Comparison of ENCODE assay signal across 8 cellular contexts in the genomic region with DNA sequence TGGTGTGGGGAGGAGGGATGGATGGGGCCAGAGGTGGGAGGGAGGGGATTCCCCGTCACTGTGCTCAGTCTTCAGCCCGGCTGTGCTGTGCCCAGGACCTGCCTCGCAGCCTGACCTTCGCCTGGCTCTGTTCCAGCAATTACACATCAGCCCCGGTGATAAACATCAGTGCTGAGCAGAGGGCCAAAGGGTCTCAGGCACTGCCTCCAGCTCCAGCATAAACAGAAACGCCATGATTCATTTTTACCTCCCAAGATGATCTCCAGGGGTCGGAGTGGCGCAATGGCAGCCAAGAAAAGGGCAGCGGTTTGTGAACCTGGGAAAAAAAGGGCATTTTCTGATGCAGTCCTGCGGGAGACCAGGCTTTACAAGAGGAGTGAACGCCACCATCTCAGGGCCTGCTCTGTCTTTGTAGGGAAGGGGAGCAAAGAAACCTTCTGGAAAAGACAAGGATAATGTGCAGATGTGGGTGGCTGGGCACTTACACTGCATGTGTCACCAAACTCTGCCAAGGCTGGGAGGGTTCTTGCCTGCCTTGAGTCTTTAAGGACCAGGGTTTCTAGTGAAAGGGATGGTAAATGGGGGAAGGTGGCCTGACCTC. TPM values are rescaled to one million over a fixed set of nuclear protein-coding genes. Genes with fewer than 3 reads are reported as not detected.
A peak's percentile ranks its signal among the peaks of the same experiment; 100 is the strongest.
DNase-seq lines count a peak whose midpoint lies in the region; ATAC-seq, FAIRE-seq and TF ChIP-seq lines count a peak whose summit lies in the region.

No MANE protein-coding gene starts in this region.

- H3K18ac ChIP-seq in H9 (ENCODE audit: insufficient read length, low read depth, low read length) = no peak overlapping the region

- H3K56ac ChIP-seq in H9 (ENCODE audit: insufficient read length, low read depth, low read length) = no peak overlapping the region

- H3K4me2 ChIP-seq in H9 (ENCODE audit: insufficient read depth, insufficient read length, low read length) = no peak overlapping the region

- ATAC-seq in HG03025 (IDR thresholded peaks at IDR 0.05; ENCODE audit: low FRiP score, unreplicated experiment) = no peak

- H3K36me3 Mint-ChIP-seq in H9 (ENCODE audit: insufficient read depth in 1 of 3, low read depth in 3 of 3) = no peaks in the 10 kb centered on the region
- H3K36me3 Mint-ChIP-seq in activated CD4-positive, alpha-beta memory T cell treated with anti-CD3 and anti-CD28 coated beads for 36 hours = no peaks in the 10 kb centered on the region

- no peak overlapping the region for H2BK20ac ChIP-seq in H9 (ENCODE audit: low read depth, low read length, poor library complexity, severe bottlenecking)

- CTCF ChIA-PET in activated CD4-positive, alpha-beta memory T cell treated with anti-CD3 and anti-CD28 coated beads for 36 hours (lab: Charles Lee) = interaction anchor here (1.4 kb wide), 1 partner anchor 21 kb away, joined by 6 read pairs; no protein-coding TSS in a partner anchor

- H3K79me1 ChIP-seq in H9 (ENCODE audit: insufficient read depth, low read depth, low read length, poor library complexity, severe bottlenecking) = no peaks in the 10 kb centered on the region

- no peak overlapping the region for H3K4ac ChIP-seq in H9 (ENCODE audit: low read depth, low read length)

- no peak overlapping the region for H2AK5ac ChIP-seq in H9 (ENCODE audit: insufficient read length, low read length)

- H3K27ac Mint-ChIP-seq in H9 = peak overlapping the region in 1 of 3 experiments; percentile 51; a peak in 1 of 7 replicates
- H3K27ac Mint-ChIP-seq in activated CD4-positive, alpha-beta memory T cell treated with anti-CD3 and anti-CD28 coated beads for 36 hours = no peak overlapping the region

- no peaks in the 10 kb centered on the region for H3K79me2 ChIP-seq in H9 (ENCODE audit: insufficient read depth, low read length)

- H3K27ac ChIP-seq in H9 (ENCODE audit: insufficient read length, low read depth, low read length) = no peak overlapping the region

- peak; percentile 16 for DNase-seq in DMS79 (lab: John Stamatoyannopoulos, UW)
- DNase-seq in NCI-H82 (lab: John Stamatoyannopoulos, UW) = peak; percentile 84
- peak; percentile 93 for DNase-seq in fibroblast of peridontal ligament (ENCODE audit: extremely low read depth)
- DNase-seq in posterior vena cava (ENCODE audit: low spot score) = peak; percentile 94
- no peak for DNase-seq in frontal cortex (ENCODE audit: low spot score in 2 of 2)
- no peak for DNase-seq in H9
- DNase-seq in activated CD4-positive, alpha-beta memory T cell treated with anti-CD3 and anti-CD28 coated beads for 36 hours = no peak

- H3K27me3 Mint-ChIP-seq in H9 (ENCODE audit: low read depth) = no peaks in the 10 kb centered on the region; the same call in none of the 2 replicates
- peaks cover 14% of the 10 kb centered on the region for H3K27me3 Mint-ChIP-seq in activated CD4-positive, alpha-beta memory T cell treated with anti-CD3 and anti-CD28 coated beads for 36 hours

- H4K91ac ChIP-seq in H9 (ENCODE audit: insufficient read length, low read depth, low read length) = no peak overlapping the region

- H3K4me1 ChIP-seq in H9 (ENCODE audit: insufficient read depth, low read length) = no peaks in the 10 kb centered on the region

- no peaks in the 10 kb centered on the region for H3K23me2 ChIP-seq in H9 (ENCODE audit: insufficient read length, low read depth, low read length, poor library complexity, severe bottlenecking)

- no peak overlapping the region for H2BK5ac ChIP-seq in H9 (ENCODE audit: insufficient read length, low read length)

- WGBS in H9 (ENCODE audit: extremely low coverage, insufficient read length, low lambda C conversion rate) = no CpG with 5 or more reads among the region's 11 CpGs

- FAIRE-seq in frontal cortex (lab: Jason Lieb, UNC) = no peak

- no peak overlapping the region for H3K4me3 Mint-ChIP-seq in H9
- H3K4me3 Mint-ChIP-seq in activated CD4-positive, alpha-beta memory T cell treated with anti-CD3 and anti-CD28 coated beads for 36 hours = no peak overlapping the region

- H4K8ac ChIP-seq in H9 (replicated peaks; ENCODE audit: insufficient read length, low read depth, low read length) = no peak overlapping the region

- no peak overlapping the region; the same call in 1 of the 2 replicates for H2BK15ac ChIP-seq in H9 (ENCODE audit: low read depth, low read length)

- no peak overlapping the region for H2BK120ac ChIP-seq in H9 (ENCODE audit: low read depth, low read length, poor library complexity, severe bottlenecking)

- POLR2A ChIA-PET in activated CD4-positive, alpha-beta memory T cell treated with anti-CD3 and anti-CD28 coated beads for 36 hours (lab: Charles Lee) = interaction anchor here (0.6 to 0.7 kb wide), 2 partner anchors 70 to 773 kb away, joined by 3 read pairs; no protein-coding TSS in a partner anchor

- no peak overlapping the region for H4K5ac ChIP-seq in H9 (ENCODE audit: insufficient read length, low read depth, low read length)

- no peak overlapping the region for H3T11ph ChIP-seq in H9 (ENCODE audit: low read length)

- H3K27me3 ChIP-seq in H9 (ENCODE audit: insufficient read depth, low read length) = no peaks in the 10 kb centered on the region

- H4K20me1 ChIP-seq in H9 (ENCODE audit: control insufficient read depth, insufficient read depth, insufficient read length) = no peaks in the 10 kb centered on the region

- no peaks in the 10 kb centered on the region for H3K9me3 Mint-ChIP-seq in H9
- no peaks in the 10 kb centered on the region for H3K9me3 Mint-ChIP-seq in activated CD4-positive, alpha-beta memory T cell treated with anti-CD3 and anti-CD28 coated beads for 36 hours

- intact Hi-C loops in posterior vena cava (cut with DNase I) = no loop called here
- intact Hi-C loops in activated CD4-positive, alpha-beta memory T cell treated with anti-CD3 and anti-CD28 coated beads for 36 hours (cut with micrococcal nuclease) = no loop called here

- peaks cover 7 to 10% of the 10 kb centered on the region in 2 experiments for H3K4me1 Mint-ChIP-seq in H9
- H3K4me1 Mint-ChIP-seq in activated CD4-positive, alpha-beta memory T cell treated with anti-CD3 and anti-CD28 coated beads for 36 hours (ENCODE audit: low read depth) = peaks cover 2% of the 10 kb centered on the region

- TF ChIP-seq CTCF in H9 (conservative IDR thresholded peaks at IDR 0.05) = no peak

- no peak overlapping the region for H3K9ac ChIP-seq in H9 (ENCODE audit: extremely low read depth, insufficient read length, low read length)

- H2AFZ ChIP-seq in H9 (ENCODE audit: low read length) = no peak overlapping the region

- no peaks in the 10 kb centered on the region for H3K9me3 ChIP-seq in H9 (ENCODE audit: control insufficient read depth, low read depth, low read length)

- H3K14ac ChIP-seq in H9 (ENCODE audit: insufficient read depth, low read length) = no peak overlapping the region; the same call in 1 of the 2 replicates

- H3K23ac ChIP-seq in H9 (ENCODE audit: insufficient read length, low read depth, low read length) = no peak overlapping the region

- H2BK12ac ChIP-seq in H9 (ENCODE audit: insufficient read length, low read depth, low read length) = no peak overlapping the region

RNA-seq across cellular contexts. Expression of a gene that starts 28.1 kb away (rescaled TPM):
- total RNA-seq in posterior vena cava (10 to 100 TPM; 33.7 to 44.4 TPM), frontal cortex (22.4 TPM), H9 (2021) (6.3 and 8.1 TPM in 2 replicates)
- total RNA-seq in activated CD4-positive, alpha-beta memory T cell treated with anti-CD3 and anti-CD28 coated beads for 36 hours = under 1 TPM; 0.27 to 0.59 TPM

RNA-seq across cellular contexts. Expression of a gene that starts 29.6 kb away (rescaled TPM):
- total RNA-seq in posterior vena cava (100 to 1,000 TPM; 297 to 440 TPM), frontal cortex (0.41 TPM), H9 (2021) (0.31 and 0.44 TPM in 2 replicates)
- total RNA-seq in activated CD4-positive, alpha-beta memory T cell treated with anti-CD3 and anti-CD28 coated beads for 36 hours = not detected

RNA-seq across cellular contexts. Expression of a gene that starts 38.6 kb away (rescaled TPM):
- total RNA-seq in posterior vena cava (10 to 100 TPM; 38.8 to 47.5 TPM), frontal cortex (56.3 TPM), H9 (2021) (60.3 and 60.9 TPM in 2 replicates)
- total RNA-seq in activated CD4-positive, alpha-beta memory T cell treated with anti-CD3 and anti-CD28 coated beads for 36 hours = 10 to 100 TPM; 66.5 to 67.2 TPM

Comparison
In these comparisons a context has a peak if more than half of its experiments do, and no peak if none do; other contexts are left out.
1. DNase-seq: peak in DMS79 (single experiment), NCI-H82 (single experiment), fibroblast of peridontal ligament (single experiment) and posterior vena cava (single experiment); none in frontal cortex (0 of 2), H9 (single experiment) and activated CD4-positive, alpha-beta memory T cell treated with anti-CD3 and anti-CD28 coated beads for 36 hours (single experiment).
2. RNA of a gene that starts 29.6 kb away (total RNA-seq): 297 to 440 TPM in posterior vena cava; 0.41 TPM in frontal cortex (single experiment), 0.31 to 0.44 TPM in H9 and not detected in activated CD4-positive, alpha-beta memory T cell treated with anti-CD3 and anti-CD28 coated beads for 36 hours; every median in the first group is over 100 times any median in the second.